Comparison of ENCODE assay signal across 1 cellular context in the genomic region with DNA sequence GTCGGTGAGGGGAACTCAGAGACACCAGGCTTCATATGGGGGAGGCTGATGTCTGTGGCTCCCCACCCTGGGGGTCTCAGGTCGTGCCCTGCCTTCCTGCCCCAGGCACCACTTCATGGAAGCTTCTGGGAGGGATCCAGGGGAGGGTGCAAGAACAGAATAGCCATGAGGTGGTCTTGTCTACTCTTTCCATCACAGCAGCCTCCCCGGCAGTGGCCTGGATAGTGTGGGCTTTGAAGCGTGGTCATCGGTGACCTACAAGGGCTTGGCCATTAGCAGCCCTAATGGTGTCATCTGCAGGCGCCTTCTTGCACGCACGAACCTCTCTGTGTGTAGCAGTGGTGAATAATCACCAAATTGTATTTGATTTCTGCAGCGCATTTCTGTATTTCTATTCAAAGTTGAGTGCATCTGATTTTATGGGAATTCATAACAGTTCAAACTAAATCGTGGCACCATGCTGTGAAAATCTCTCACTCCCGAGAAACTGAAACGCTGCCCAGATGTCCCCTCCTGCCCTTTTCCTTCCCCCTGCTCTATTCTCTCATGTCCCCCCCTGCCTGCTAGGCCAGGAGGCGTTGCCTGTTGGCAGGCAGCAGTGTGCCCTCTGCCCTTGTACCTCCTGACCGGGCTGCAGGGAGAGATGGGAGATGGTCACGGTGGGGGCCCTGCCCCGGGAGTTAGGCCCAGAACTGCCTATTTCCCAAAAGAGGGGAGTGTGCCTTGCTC.
TF ChIP-seq lines count a peak whose summit lies in the region.

No MANE protein-coding gene starts in this region.

TF ChIP-seq in HepG2, 621 proteins besides CTCF, POLR2A, EP300 and RAD21 (continued from another document):
- TF ChIP-seq, protein P1, sequence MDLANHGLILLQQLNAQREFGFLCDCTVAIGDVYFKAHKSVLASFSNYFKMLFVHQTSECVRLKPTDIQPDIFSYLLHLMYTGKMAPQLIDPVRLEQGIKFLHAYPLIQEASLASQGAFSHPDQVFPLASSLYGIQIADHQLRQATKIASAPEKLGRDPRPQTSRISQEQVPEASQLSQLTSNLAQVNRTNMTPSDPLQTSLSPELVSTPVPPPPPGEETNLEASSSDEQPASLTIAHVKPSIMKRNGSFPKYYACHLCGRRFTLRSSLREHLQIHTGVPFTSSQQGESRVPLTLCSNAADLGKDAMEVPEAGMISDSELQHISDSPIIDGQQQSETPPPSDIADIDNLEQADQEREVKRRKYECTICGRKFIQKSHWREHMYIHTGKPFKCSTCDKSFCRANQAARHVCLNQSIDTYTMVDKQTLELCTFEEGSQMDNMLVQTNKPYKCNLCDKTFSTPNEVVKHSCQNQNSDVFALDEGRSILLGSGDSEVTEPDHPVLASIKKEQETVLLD (CRISPR knock-in tag; IDR thresholded peaks at IDR 0.05; ENCODE audit: low read depth) = no peak
- TF ChIP-seq ZBTB21 (CRISPR knock-in tag; IDR thresholded peaks at IDR 0.05) (no peak), SMAD1 (CRISPR knock-in tag; IDR thresholded peaks at IDR 0.05; ENCODE audit: borderline replicate concordance, low read depth) (no peak), ZNF264 (CRISPR knock-in tag; IDR thresholded peaks at IDR 0.05) (no peak), NFYB (CRISPR knock-in tag; IDR thresholded peaks at IDR 0.05) (no peak), ZNF562 (CRISPR knock-in tag; IDR thresholded peaks at IDR 0.05; ENCODE audit: borderline replicate concordance) (no peak), ZNF816 (CRISPR knock-in tag; IDR thresholded peaks at IDR 0.05; ENCODE audit: borderline replicate concordance) (no peak)
- TF ChIP-seq, protein P2, sequence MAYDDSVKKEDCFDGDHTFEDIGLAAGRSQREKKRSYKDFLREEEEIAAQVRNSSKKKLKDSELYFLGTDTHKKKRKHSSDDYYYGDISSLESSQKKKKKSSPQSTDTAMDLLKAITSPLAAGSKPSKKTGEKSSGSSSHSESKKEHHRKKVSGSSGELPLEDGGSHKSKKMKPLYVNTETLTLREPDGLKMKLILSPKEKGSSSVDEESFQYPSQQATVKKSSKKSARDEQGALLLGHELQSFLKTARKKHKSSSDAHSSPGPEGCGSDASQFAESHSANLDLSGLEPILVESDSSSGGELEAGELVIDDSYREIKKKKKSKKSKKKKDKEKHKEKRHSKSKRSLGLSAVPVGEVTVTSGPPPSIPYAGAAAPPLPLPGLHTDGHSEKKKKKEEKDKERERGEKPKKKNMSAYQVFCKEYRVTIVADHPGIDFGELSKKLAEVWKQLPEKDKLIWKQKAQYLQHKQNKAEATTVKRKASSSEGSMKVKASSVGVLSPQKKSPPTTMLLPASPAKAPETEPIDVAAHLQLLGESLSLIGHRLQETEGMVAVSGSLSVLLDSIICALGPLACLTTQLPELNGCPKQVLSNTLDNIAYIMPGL (CRISPR knock-in tag; IDR thresholded peaks at IDR 0.05; ENCODE audit: borderline replicate concordance in 1 of 2, low read depth in 1 of 2) = no peak
